Comparison of ENCODE assay signal across 9 cellular contexts in the genomic region with DNA sequence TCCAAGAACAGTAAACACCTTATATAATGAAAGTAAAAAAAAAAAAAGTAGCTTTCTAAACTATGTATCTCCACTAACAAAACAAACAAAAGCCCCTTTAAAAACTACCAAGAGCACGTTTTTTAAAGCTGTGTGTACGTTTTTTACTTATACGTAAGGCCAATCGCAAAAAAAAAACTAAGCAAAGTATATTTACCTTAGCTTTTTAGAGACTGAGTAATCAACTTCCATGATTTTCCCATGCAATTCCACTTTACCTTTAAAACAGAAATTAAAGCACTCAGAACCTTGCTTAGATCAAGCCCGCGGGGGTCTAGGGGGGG. TPM values are rescaled to one million over a fixed set of nuclear protein-coding genes. Genes with fewer than 3 reads are reported as not detected.
DNase-seq lines count a peak whose midpoint lies in the region; ATAC-seq and TF ChIP-seq lines count a peak whose summit lies in the region.
"Had no signal": no experiment of that assay in that cellular context is flagged by ENCODE, and none has a peak within 500 bp of the region (broad histone marks: within the 10 kb centered on the region; RNA-seq: fewer than 3 reads in every experiment).

No MANE protein-coding gene starts in this region.

- DNase-seq in activated naive CD4-positive, alpha-beta T cell treated with anti-CD3 and anti-CD28 coated beads for 36 hours: no peak
- DNase-seq in activated naive CD4-positive, alpha-beta T cell treated with anti-CD3 and anti-CD28 coated beads, Interleukin-2, amount 50 U/mL, for 16 hours: no peak
- DNase-seq in activated naive CD8-positive, alpha-beta T cell treated with anti-CD3 and anti-CD28 coated beads, Interleukin-2, amount 50 U/mL, for 24 hours: no peak
- DNase-seq in tibial nerve (ENCODE audit: low spot score in 2 of 2) (no peak), GM20000 (ENCODE audit: low spot score) (no peak), NCI-H187 (lab: John Stamatoyannopoulos, UW) (no peak), superior temporal gyrus (ENCODE audit: extremely low spot score) (no peak)
- DNase-seq: midbrain had no signal

- no peaks in the 10 kb centered on the region for H3K36me3 Mint-ChIP-seq in activated naive CD4-positive, alpha-beta T cell treated with anti-CD3 and anti-CD28 coated beads for 36 hours (ENCODE audit: low read depth)
- H3K36me3 Mint-ChIP-seq in activated naive CD8-positive, alpha-beta T cell treated with anti-CD3 and anti-CD28 coated beads, Interleukin-2, amount 50 U/mL, for 24 hours (ENCODE audit: low read depth): no peaks in the 10 kb centered on the region

- H3K4me1 ChIP-seq in liver (ENCODE audit: control insufficient read depth in 4 of 4, insufficient read depth in 4 of 4, low read length in 3 of 4) (peaks cover 9 to 27% (median 19%) of the 10 kb centered on the region in 4 donors), tibial nerve (peaks cover 0 to 54% (median 11%) of the 10 kb centered on the region in 4 donors)

- H3K9ac ChIP-seq in liver (ENCODE audit: low read depth in 1 of 2, low read length in 2 of 2): peak overlapping the region; percentile 36 to 49

- peaks cover 3% of the 10 kb centered on the region for H3K4me1 Mint-ChIP-seq in activated naive CD4-positive, alpha-beta T cell treated with anti-CD3 and anti-CD28 coated beads for 36 hours (ENCODE audit: low read depth)
- peaks cover 10% of the 10 kb centered on the region for H3K4me1 Mint-ChIP-seq in activated naive CD8-positive, alpha-beta T cell treated with anti-CD3 and anti-CD28 coated beads, Interleukin-2, amount 50 U/mL, for 24 hours

- peaks cover 62% of the 10 kb centered on the region for H3K27me3 Mint-ChIP-seq in activated naive CD4-positive, alpha-beta T cell treated with anti-CD3 and anti-CD28 coated beads for 36 hours (ENCODE audit: low read depth)
- peaks cover 61% of the 10 kb centered on the region for H3K27me3 Mint-ChIP-seq in activated naive CD8-positive, alpha-beta T cell treated with anti-CD3 and anti-CD28 coated beads, Interleukin-2, amount 50 U/mL, for 24 hours

- peak overlapping the region; percentile 51 for H3K4me3 Mint-ChIP-seq in activated naive CD4-positive, alpha-beta T cell treated with anti-CD3 and anti-CD28 coated beads for 36 hours
- peak overlapping the region; percentile 62 for H3K4me3 Mint-ChIP-seq in activated naive CD8-positive, alpha-beta T cell treated with anti-CD3 and anti-CD28 coated beads, Interleukin-2, amount 50 U/mL, for 24 hours

- CTCF ChIA-PET in activated naive CD4-positive, alpha-beta T cell treated with anti-CD3 and anti-CD28 coated beads for 36 hours (lab: Charles Lee): interaction anchor here (0.6 kb wide), 1 partner anchor 90 kb away, joined by 5 read pairs; no protein-coding TSS in a partner anchor

- no peak for TF ChIP-seq EP300 in tibial nerve (IDR thresholded peaks at IDR 0.05)

- no peak for TF ChIP-seq POLR2A in tibial nerve (IDR thresholded peaks at IDR 0.05)

- H3K9me3 ChIP-seq in liver (ENCODE audit: control insufficient read depth in 4 of 4, low read length in 3 of 4): no peaks in the 10 kb centered on the region
- no peaks in the 10 kb centered on the region for H3K9me3 ChIP-seq in tibial nerve

- no peaks in the 10 kb centered on the region for H3K36me3 ChIP-seq in liver (ENCODE audit: control insufficient read depth in 4 of 4, insufficient read depth in 3 of 4, low read depth in 1 of 4, low read length in 3 of 4)
- no peaks in the 10 kb centered on the region for H3K36me3 ChIP-seq in tibial nerve

- H3K27ac ChIP-seq in liver (ENCODE audit: low read depth in 1 of 2, low read length in 2 of 2) (no peak overlapping the region), tibial nerve (peak overlapping the region; percentile 83 to 96 (median 90))

- intact Hi-C loops in activated naive CD4-positive, alpha-beta T cell treated with anti-CD3 and anti-CD28 coated beads for 36 hours (cut with micrococcal nuclease): loop anchor here (5.0 kb wide), 2 partner anchors 109 to 1004 kb away; no protein-coding TSS in a partner anchor

- TF ChIP-seq CTCF in liver (IDR thresholded peaks at IDR 0.05; ENCODE audit: low read depth, low read length, missing input control): no peak
- no peak for TF ChIP-seq CTCF in tibial nerve (IDR thresholded peaks at IDR 0.05)
- TF ChIP-seq CTCF in GM20000 (IDR thresholded peaks at IDR 0.05; ENCODE audit: extremely low read depth, missing control alignments): no peak

- H3K27ac Mint-ChIP-seq in activated naive CD4-positive, alpha-beta T cell treated with anti-CD3 and anti-CD28 coated beads for 36 hours: no peak overlapping the region
- no peak overlapping the region for H3K27ac Mint-ChIP-seq in activated naive CD8-positive, alpha-beta T cell treated with anti-CD3 and anti-CD28 coated beads, Interleukin-2, amount 50 U/mL, for 24 hours

- ATAC-seq in activated naive CD8-positive, alpha-beta T cell treated with anti-CD3 and anti-CD28 coated beads, Interleukin-2, amount 50 U/mL, for 24 hours: no peak

- WGBS in liver: 2% methylated on average over 6 of the region's 6 CpGs
- WGBS in tibial nerve, 2 donors: 0 to 2% methylated on average over 6 of the region's 6 CpGs

- H3K27me3 ChIP-seq in liver (ENCODE audit: control insufficient read depth in 4 of 4, insufficient read depth in 4 of 4, low read length in 3 of 4) (peaks cover 0 to 13% (median 4%) of the 10 kb centered on the region in 4 donors), tibial nerve (peaks cover 0 to 21% of the 10 kb centered on the region in 2 donors)

- TF ChIP-seq RAD21 in liver (IDR thresholded peaks at IDR 0.05): no peak

- H3K4me3 ChIP-seq in liver (ENCODE audit: low read depth in 1 of 3, low read length in 3 of 3) (peak overlapping the region in 2 of 3 donors; percentile 39 to 85), tibial nerve (peak overlapping the region; percentile 67 to 81 (median 75))

- H3K9me3 Mint-ChIP-seq in activated naive CD4-positive, alpha-beta T cell treated with anti-CD3 and anti-CD28 coated beads for 36 hours: no peaks in the 10 kb centered on the region
- H3K9me3 Mint-ChIP-seq in activated naive CD8-positive, alpha-beta T cell treated with anti-CD3 and anti-CD28 coated beads, Interleukin-2, amount 50 U/mL, for 24 hours: no peaks in the 10 kb centered on the region

TF ChIP-seq in liver, 16 proteins besides CTCF, POLR2A, EP300 and RAD21:
- TF ChIP-seq HNF4A (conservative IDR thresholded peaks at IDR 0.05): no peak
- TF ChIP-seq TAF1 (conservative IDR thresholded peaks at IDR 0.05): no peak

RNA-seq across cellular contexts. Expression of gene IGF2BP2, which starts 1.9 kb away (rescaled TPM):
- under 1 TPM; 0.43 to 0.44 TPM for total RNA-seq in activated naive CD4-positive, alpha-beta T cell treated with anti-CD3 and anti-CD28 coated beads for 36 hours
- total RNA-seq in liver: 10 to 100 TPM in 1 of 2 donors, 1 to 10 TPM in 1; 2.1 to 35.0 TPM
- polyA plus RNA-seq in liver: 1 to 10 TPM in 1 of 2 donors, under 1 TPM in 1; 0.67 to 1.4 TPM
- 10 to 100 TPM; 29.3 to 49.8 (median 41.8) TPM for total RNA-seq in tibial nerve

Comparison
In these comparisons a context has a peak if more than half of its experiments do, and no peak if none do; other contexts are left out.
1. H3K27ac ChIP-seq: peak in tibial nerve (4 of 4); none in liver (0 of 2).